ENCODE assay signal across 31 cellular contexts in the genomic region with DNA sequence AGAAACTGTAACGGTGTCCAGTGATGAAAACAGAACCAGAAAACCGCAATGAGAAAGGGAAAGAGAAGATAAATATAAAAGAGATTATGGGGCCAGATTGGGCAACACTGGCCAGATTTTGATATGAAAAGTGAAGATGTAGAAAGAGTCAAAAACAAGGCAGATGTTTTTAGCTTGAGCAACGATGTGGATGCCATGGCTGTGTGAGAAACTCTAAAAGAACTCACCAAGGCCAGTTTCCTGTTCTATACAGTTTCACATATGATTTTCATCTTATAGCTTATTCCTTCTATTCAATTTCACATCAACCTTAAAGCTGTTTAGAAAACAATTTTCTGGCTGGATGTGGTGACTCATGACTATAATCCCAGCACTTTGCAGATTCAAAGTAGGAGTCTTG.
"Had no signal": no experiment of that assay in that cellular context is flagged by ENCODE, and none has a peak within 500 bp of the region (broad histone marks: within the 10 kb centered on the region; RNA-seq: fewer than 3 reads in every experiment).

No MANE protein-coding gene starts in this region.

- ATAC-seq: activated CD4-positive, alpha-beta T cell treated with anti-CD3 and anti-CD28 coated beads for 36 hours; activated CD8-positive, alpha-beta memory T cell treated with anti-CD3 and anti-CD28 coated beads, Interleukin-2, amount 10 ng/mL, durations not matched to agents 7 days and 5 days; activated CD8-positive, alpha-beta T cell treated with anti-CD3 and anti-CD28 coated beads, Interleukin-2, amount 10 ng/mL, durations not matched to agents 7 days and 5 days; activated naive CD8-positive, alpha-beta T cell treated with anti-CD3 and anti-CD28 coated beads, Interleukin-2, amount 50 U/mL, for 24 hours; activated T-cell treated with anti-CD3 and anti-CD28 coated beads, Interleukin-2, amount 50 U/mL, for 4 hours had no signal

- H3K36me3 ChIP-seq: adrenal gland, ascending aorta, cardiac muscle cell, colonic mucosa had no signal

- DNase-seq: activated B cell treated with CpG ODN at 0.5 μM for 24 hours; activated CD4-positive, alpha-beta memory T cell treated with anti-CD3 and anti-CD28 coated beads, Interleukin-2, amount 10 ng/mL, durations not matched to agents 7 days and 5 days; activated CD4-positive, alpha-beta T cell treated with anti-CD3 and anti-CD28 coated beads for 1 hour; activated CD4-positive, alpha-beta T cell treated with anti-CD3 and anti-CD28 coated beads for 36 hours; activated CD4-positive, alpha-beta T cell treated with anti-CD3 and anti-CD28 coated beads for 48 hours; activated CD4-positive, alpha-beta T cell treated with anti-CD3 and anti-CD28 coated beads, Interleukin-2, amount 10 ng/mL, durations not matched to agents 7 days and 5 days; activated CD4-positive, alpha-beta T cell treated with anti-CD3 and anti-CD28 coated beads, Interleukin-2, amount 50 U/mL, for 48 hours; activated CD8-positive, alpha-beta memory T cell treated with anti-CD3 and anti-CD28 coated beads for 24 hours; activated CD8-positive, alpha-beta memory T cell treated with anti-CD3 and anti-CD28 coated beads, Interleukin-2, amount 10 ng/mL, durations not matched to agents 7 days and 5 days; activated CD8-positive, alpha-beta memory T cell treated with anti-CD3 and anti-CD28 coated beads, Interleukin-2, amount 50 U/mL, for 48 hours; activated CD8-positive, alpha-beta T cell treated with anti-CD3 and anti-CD28 coated beads, Interleukin-2, amount 10 ng/mL, durations not matched to agents 7 days and 5 days; activated effector memory CD4-positive, alpha-beta T cell treated with Interleukin-2 at 50 U/mL for 16 hours; activated gamma-delta T cell; activated naive CD4-positive, alpha-beta T cell treated with anti-CD3 and anti-CD28 coated beads, Interleukin-2, amount 10 ng/mL, durations not matched to agents 7 days and 5 days; activated naive CD4-positive, alpha-beta T cell treated with Interleukin-2 at 50 U/mL for 16 hours; activated naive CD8-positive, alpha-beta T cell treated with anti-CD3 and anti-CD28 coated beads, Interleukin-2, amount 10 ng/mL, durations not matched to agents 7 days and 5 days; activated naive CD8-positive, alpha-beta T cell treated with anti-CD3 and anti-CD28 coated beads, Interleukin-2, amount 50 U/mL, for 24 hours; activated T-cell treated with anti-CD3 and anti-CD28 coated beads, Interleukin-2, amount 50 U/mL, for 4 hours; adrenal gland; amygdala; anterior cingulate cortex; caudate nucleus; cerebellar nuclear complex; colonic mucosa; T-helper 1 cell; T-helper 2 cell; T-helper 9 cell had no signal

- H3K27ac ChIP-seq: adrenal gland, ascending aorta, cardiac muscle cell, colonic mucosa, VCaP had no signal

- H3K4me3 ChIP-seq: adrenal gland, ascending aorta, cardiac muscle cell, colonic mucosa had no signal

- H3K4me1 ChIP-seq: colonic mucosa had no signal

- FAIRE-seq: bronchial epithelial cell had no signal

- H3K9me3 ChIP-seq: adrenal gland, ascending aorta, colonic mucosa had no signal

- H3K27me3 ChIP-seq: adrenal gland, ascending aorta, cardiac muscle cell, colonic mucosa had no signal
